ENCODE assay signal across 8 cellular contexts in the genomic region with DNA sequence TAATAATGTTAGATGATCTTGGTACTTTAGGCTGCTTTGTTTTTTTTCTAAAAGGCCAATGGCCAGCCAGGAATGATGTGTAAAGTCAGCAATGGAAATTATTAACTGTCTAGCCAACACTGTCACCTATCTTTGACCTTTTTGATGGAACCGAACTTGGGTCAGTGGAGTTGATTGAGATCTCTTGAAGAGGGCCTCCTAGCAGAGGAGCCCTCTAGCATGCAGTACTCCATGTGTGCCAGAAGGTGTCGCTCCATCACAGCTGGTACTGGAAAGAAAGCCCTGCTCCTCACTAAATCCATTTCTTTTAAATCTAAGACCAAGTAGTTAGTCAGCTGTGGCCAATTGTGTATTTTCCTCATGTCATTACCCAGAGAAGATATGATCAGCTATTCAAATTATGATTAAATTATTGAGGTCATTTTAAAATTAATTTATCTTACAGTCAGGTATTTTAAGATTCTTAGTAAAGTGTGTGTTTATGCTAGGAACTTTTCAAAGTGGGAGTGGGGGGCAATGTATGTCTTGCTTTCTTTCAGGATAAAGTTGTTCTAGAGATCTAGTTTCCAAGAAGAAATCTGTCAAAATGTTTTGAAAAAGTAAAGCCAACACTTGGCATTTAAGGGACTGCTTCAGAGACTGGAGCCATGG. TPM values are rescaled to one million over a fixed set of nuclear protein-coding genes. Genes with fewer than 3 reads are reported as not detected.
A peak's percentile ranks its signal among the peaks of the same experiment; 100 is the strongest.
DNase-seq lines count a peak whose midpoint lies in the region; ATAC-seq and TF ChIP-seq lines count a peak whose summit lies in the region.

No MANE protein-coding gene starts in this region.

- no TSS peak for BruUV-seq in PC-9 (replicated peaks; lab: Mats Ljungman, UMichigan)

- H3K27me3 Mint-ChIP-seq in osteocyte (ENCODE audit: unreplicated experiment), result peaks cover 26% of the 10 kb centered on the region

- no peak overlapping the region for H3K4me3 ChIP-seq in PC-9
- H3K4me3 ChIP-seq in fibroblast of the aortic adventitia (ENCODE audit: low read depth, low read length), result no peak overlapping the region
- H3K4me3 ChIP-seq in tibial nerve, result no peak overlapping the region

- no peaks in the 10 kb centered on the region for H3K9me2 ChIP-seq in PC-9 (ENCODE audit: insufficient read depth)

- peaks cover 7% of the 10 kb centered on the region for H3K4me1 Mint-ChIP-seq in osteocyte (ENCODE audit: unreplicated experiment)

- peak; percentile 77 for DNase-seq in DMS53 treated with DMSO at 0.1 percent for 48 hours (lab: John Stamatoyannopoulos, UW; ENCODE audit: unreplicated experiment)
- peak; percentile 44 for DNase-seq in HuH-7 (ENCODE audit: low spot score)
- DNase-seq in PC-9, result peak; percentile 53
- peak; percentile 53 to 66 for DNase-seq in activated T-cell treated with anti-CD3 and anti-CD28 coated beads, Interleukin-2, amount 50 U/mL, for 48 hours
- peak; percentile 83 for DNase-seq in fibroblast of the aortic adventitia (ENCODE audit: low read depth)
- DNase-seq in osteocyte (ENCODE audit: extremely low spot score, unreplicated experiment), result no peak
- peak in 1 of 2 donors; percentile 38 for DNase-seq in tibial nerve (ENCODE audit: low spot score in 2 of 2)

- H3K9me3 ChIP-seq in PC-9 (ENCODE audit: insufficient read depth, low read depth) (no peaks in the 10 kb centered on the region), tibial nerve (no peaks in the 10 kb centered on the region)

- intact Hi-C loops in PC-9 (cut with micrococcal nuclease; ENCODE audit: unreplicated experiment), result loop anchor here (1.0 to 5.0 kb wide), 6 partner anchors 93 to 799 kb away; a partner anchor contains a TSS

- no peak overlapping the region for H2AFZ ChIP-seq in PC-9

- H3K4me3 Mint-ChIP-seq in osteocyte (ENCODE audit: unreplicated experiment), result no peak overlapping the region

- TF ChIP-seq POLR2A in tibial nerve (IDR thresholded peaks at IDR 0.05), result no peak

- TF ChIP-seq EP300 in tibial nerve (IDR thresholded peaks at IDR 0.05), result no peak

- no peaks in the 10 kb centered on the region for H3K9me3 Mint-ChIP-seq in osteocyte (ENCODE audit: unreplicated experiment)

- no peaks in the 10 kb centered on the region for H3K27me3 ChIP-seq in PC-9 (ENCODE audit: insufficient read depth, low read depth)
- no peaks in the 10 kb centered on the region for H3K27me3 ChIP-seq in tibial nerve

- TF ChIP-seq CTCF in PC-9 (conservative IDR thresholded peaks at IDR 0.05) (peak; percentile 98), fibroblast of the aortic adventitia (IDR thresholded peaks at IDR 0.05; ENCODE audit: insufficient read depth, low read length) (peak; percentile 100), osteocyte (IDR thresholded peaks at IDR 0.05) (peak; percentile 99), tibial nerve (IDR thresholded peaks at IDR 0.05) (peak; percentile 82 to 97 (median 91))

- no peaks in the 10 kb centered on the region for H4K20me1 ChIP-seq in PC-9 (ENCODE audit: insufficient read depth)

- H3K27ac ChIP-seq in PC-9, result no peak overlapping the region
- no peak overlapping the region for H3K27ac ChIP-seq in tibial nerve

- H3K36me3 ChIP-seq in PC-9 (ENCODE audit: low read depth) (no peaks in the 10 kb centered on the region), tibial nerve (no peaks in the 10 kb centered on the region)

- H3F3A ChIP-seq in PC-9 (ENCODE audit: insufficient read depth, low read depth), result peaks cover 15% of the 10 kb centered on the region; the same call in 1 of the 2 replicates

- CTCF ChIA-PET in PC-9 (lab: Charles Lee), result interaction anchor here (0.9 to 1.1 kb wide), 2 partner anchors 104 to 574 kb away, joined by 3 to 4 read pairs; no protein-coding TSS in a partner anchor

- peaks cover 16% of the 10 kb centered on the region for H3K4me1 ChIP-seq in PC-9 (replicated peaks; ENCODE audit: insufficient read depth)
- no peaks in the 10 kb centered on the region for H3K4me1 ChIP-seq in tibial nerve

- no peak overlapping the region for H3K4me2 ChIP-seq in PC-9

- ATAC-seq in GM21515 (IDR thresholded peaks at IDR 0.05; ENCODE audit: unreplicated experiment), result peak; percentile 82

- H3K27ac Mint-ChIP-seq in osteocyte (ENCODE audit: unreplicated experiment), result no peak overlapping the region

- H3K36me3 Mint-ChIP-seq in osteocyte (ENCODE audit: unreplicated experiment), result no peaks in the 10 kb centered on the region

- POLR2A ChIA-PET in PC-9 (lab: Charles Lee; ENCODE audit: unreplicated experiment), result no interaction called here

- no peaks in the 10 kb centered on the region for H3K79me2 ChIP-seq in PC-9 (ENCODE audit: low read depth)

- 22 to 25% methylated on average over 2 of the region's 2 CpGs for WGBS in tibial nerve, 2 donors

RNA-seq across cellular contexts. Expression of a gene that starts 33.1 kb away (rescaled TPM):
- 13.4 and 15.2 TPM in 2 replicates for total RNA-seq in PC-9 (2021)
- 25.9 and 31.4 TPM in 2 replicates for total RNA-seq in fibroblast of the aortic adventitia (ENCODE audit: low replicate concordance)
- total RNA-seq in osteocyte, result 11.0 and 12.7 TPM in 2 replicates
- total RNA-seq in tibial nerve, result 10 to 100 TPM; 10.9 to 13.1 (median 11.9) TPM
